ENCODE assay signal across 10 cellular contexts in the genomic region with DNA sequence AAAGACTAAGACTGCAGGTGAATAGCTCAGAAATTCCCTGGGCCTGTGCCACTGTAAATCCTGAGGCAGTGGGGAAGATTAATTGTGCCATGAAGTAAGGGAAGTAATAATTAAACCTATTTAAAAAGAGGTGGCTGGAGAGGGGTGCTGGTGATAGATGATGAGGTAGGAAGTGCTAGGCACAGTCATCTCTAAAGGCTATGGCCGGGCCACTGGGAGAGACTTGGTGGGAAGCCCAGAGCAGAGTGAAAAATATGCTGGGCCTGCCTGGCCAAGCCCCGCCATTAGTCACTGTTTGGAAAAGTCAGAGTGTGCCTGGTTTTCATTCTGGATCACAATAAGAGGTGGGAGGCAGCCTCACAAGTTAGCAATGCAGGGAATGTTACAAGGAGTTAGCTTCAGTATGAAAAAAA.
DNase-seq lines count a peak whose midpoint lies in the region; ATAC-seq and TF ChIP-seq lines count a peak whose summit lies in the region.
"Had no signal": no experiment of that assay in that cellular context is flagged by ENCODE, and none has a peak within 500 bp of the region (broad histone marks: within the 10 kb centered on the region; RNA-seq: fewer than 3 reads in every experiment).

No MANE protein-coding gene starts in this region.

- no peaks in the 10 kb centered on the region for H3K9me3 Mint-ChIP-seq in HFFc6
- H3K9me3 Mint-ChIP-seq: activated T-helper 2 cell treated with anti-CD3 and anti-CD28 coated beads, Interferon-gamma antibody, Interleukin-2, Interleukin-4, amounts not matched to agents 10 μg/mL and 5 μg/mL and 100 μg/mL, durations not matched to agents 14 hours and 24 hours and 36 hours had no signal

- no peaks in the 10 kb centered on the region for H3K27me3 ChIP-seq in brain microvascular endothelial cell (replicated peaks)

- ATAC-seq in HG03139 (IDR thresholded peaks at IDR 0.05; ENCODE audit: unreplicated experiment) = no peak

- peaks cover 61% of the 10 kb centered on the region for H3K4me1 Mint-ChIP-seq in HFFc6 (ENCODE audit: low read depth)

- TF ChIP-seq CTCF in HFFc6 (IDR thresholded peaks at IDR 0.05) (no peak), brain microvascular endothelial cell (IDR thresholded peaks at IDR 0.05; ENCODE audit: low read depth, low read length, missing control alignments) (no peak)

- H3K36me3 Mint-ChIP-seq in HFFc6 (ENCODE audit: low read depth) = no peaks in the 10 kb centered on the region

- DNase-seq in HFFc6 = peak; percentile 86
- DNase-seq in brain microvascular endothelial cell = peak; percentile 86
- peak; percentile 85 for DNase-seq in iris pigment epithelial cell (ENCODE audit: low read depth)
- DNase-seq in stromal cell of bone marrow (ENCODE audit: low read depth) = peak; percentile 73
- DNase-seq in SKM-1 (lab: John Stamatoyannopoulos, UW; ENCODE audit: unreplicated experiment) = no peak
- DNase-seq in NCI-H2196 treated with DMSO at 0.1 percent for 48 hours (lab: John Stamatoyannopoulos, UW; ENCODE audit: unreplicated experiment) = no peak
- DNase-seq in NCI-H2171 treated with DMSO at 0.1 percent for 48 hours (lab: John Stamatoyannopoulos, UW) = no peak
- DNase-seq: MV-4-11 had no signal

- no peaks in the 10 kb centered on the region for H3K36me3 ChIP-seq in brain microvascular endothelial cell (replicated peaks)

- peak overlapping the region; percentile 54 for H3K4me3 Mint-ChIP-seq in HFFc6

- peak overlapping the region; percentile 75 for H3K27ac ChIP-seq in brain microvascular endothelial cell

- H3K4me3 ChIP-seq in brain microvascular endothelial cell (ENCODE audit: low read depth, low read length) = no peak overlapping the region

- peak overlapping the region; percentile 86 for H3K27ac Mint-ChIP-seq in HFFc6
- H3K27ac Mint-ChIP-seq: activated T-helper 2 cell treated with anti-CD3 and anti-CD28 coated beads, Interferon-gamma antibody, Interleukin-2, Interleukin-4, amounts not matched to agents 10 μg/mL and 5 μg/mL and 100 μg/mL, durations not matched to agents 14 hours and 24 hours and 36 hours had no signal

- in situ Hi-C loops in brain microvascular endothelial cell (cut with HindIII; ENCODE audit: low pct_ligation_motif_present, low sequenced_read_pairs) = no loop called here

- peaks cover 2% of the 10 kb centered on the region; the same call in 1 of the 2 replicates for H3K27me3 Mint-ChIP-seq in HFFc6 (ENCODE audit: insufficient read depth)

Comparison
In these comparisons a context has a peak if more than half of its experiments do, and no peak if none do; other contexts are left out.
1. DNase-seq: peak in HFFc6 (single experiment), brain microvascular endothelial cell (single experiment), iris pigment epithelial cell (single experiment) and stromal cell of bone marrow (single experiment); none in SKM-1 (single experiment), NCI-H2196 treated with DMSO at 0.1 percent for 48 hours (single experiment) and NCI-H2171 treated with DMSO at 0.1 percent for 48 hours (single experiment).